1 cellular context compared by ENCODE assay signal in genomic region chr13:42762917-42763316, GRCh38.
A peak's percentile ranks its signal among the peaks of the same experiment; 100 is the strongest.
TF ChIP-seq lines count a peak whose summit lies in the region.

No MANE protein-coding gene starts in this region.

TF ChIP-seq in SK-N-SH, 30 proteins besides CTCF, POLR2A, EP300 and RAD21 (continued from another document):
- TF ChIP-seq FOSL2 (IDR thresholded peaks at IDR 0.05; ENCODE audit: borderline replicate concordance, low read depth) (peak; percentile 93), FOXM1 (IDR thresholded peaks at IDR 0.05; ENCODE audit: low read depth) (no peak), RCOR1 (IDR thresholded peaks at IDR 0.05; ENCODE audit: low read length) (no peak), ZBTB33 (IDR thresholded peaks at IDR 0.05; ENCODE audit: borderline replicate concordance, low read depth) (no peak), RFX5 (IDR thresholded peaks at IDR 0.05; ENCODE audit: low read length) (no peak), TCF12 (IDR thresholded peaks at IDR 0.05) (peak; percentile 53), POLR2AphosphoS5 (IDR thresholded peaks at IDR 0.05; ENCODE audit: low read depth, low read length) (no peak), CHD2 (IDR thresholded peaks at IDR 0.05; ENCODE audit: low read length, partially characterized antibody) (no peak), SMC3 (IDR thresholded peaks at IDR 0.05; ENCODE audit: low read depth, low read length) (no peak), MXI1 (IDR thresholded peaks at IDR 0.05; ENCODE audit: low read depth, low read length) (no peak), MAX (IDR thresholded peaks at IDR 0.05; ENCODE audit: low read depth) (no peak), SIN3A (IDR thresholded peaks at IDR 0.05; ENCODE audit: borderline replicate concordance, low read depth, low read length) (no peak), NRF1 (IDR thresholded peaks at IDR 0.05; ENCODE audit: low read depth, low read length) (no peak), YY1 (IDR thresholded peaks at IDR 0.05; ENCODE audit: low read depth) (no peak)
- TF ChIP-seq, protein P1, sequence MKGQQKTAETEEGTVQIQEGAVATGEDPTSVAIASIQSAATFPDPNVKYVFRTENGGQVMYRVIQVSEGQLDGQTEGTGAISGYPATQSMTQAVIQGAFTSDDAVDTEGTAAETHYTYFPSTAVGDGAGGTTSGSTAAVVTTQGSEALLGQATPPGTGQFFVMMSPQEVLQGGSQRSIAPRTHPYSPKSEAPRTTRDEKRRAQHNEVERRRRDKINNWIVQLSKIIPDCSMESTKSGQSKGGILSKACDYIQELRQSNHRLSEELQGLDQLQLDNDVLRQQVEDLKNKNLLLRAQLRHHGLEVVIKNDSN (IDR thresholded peaks at IDR 0.05; ENCODE audit: borderline replicate concordance, low read depth): no peak
TF ChIP-seq in SK-N-SH: peak in this region for 4.
